ENCODE assay signal across 1 cellular context in the genomic region with DNA sequence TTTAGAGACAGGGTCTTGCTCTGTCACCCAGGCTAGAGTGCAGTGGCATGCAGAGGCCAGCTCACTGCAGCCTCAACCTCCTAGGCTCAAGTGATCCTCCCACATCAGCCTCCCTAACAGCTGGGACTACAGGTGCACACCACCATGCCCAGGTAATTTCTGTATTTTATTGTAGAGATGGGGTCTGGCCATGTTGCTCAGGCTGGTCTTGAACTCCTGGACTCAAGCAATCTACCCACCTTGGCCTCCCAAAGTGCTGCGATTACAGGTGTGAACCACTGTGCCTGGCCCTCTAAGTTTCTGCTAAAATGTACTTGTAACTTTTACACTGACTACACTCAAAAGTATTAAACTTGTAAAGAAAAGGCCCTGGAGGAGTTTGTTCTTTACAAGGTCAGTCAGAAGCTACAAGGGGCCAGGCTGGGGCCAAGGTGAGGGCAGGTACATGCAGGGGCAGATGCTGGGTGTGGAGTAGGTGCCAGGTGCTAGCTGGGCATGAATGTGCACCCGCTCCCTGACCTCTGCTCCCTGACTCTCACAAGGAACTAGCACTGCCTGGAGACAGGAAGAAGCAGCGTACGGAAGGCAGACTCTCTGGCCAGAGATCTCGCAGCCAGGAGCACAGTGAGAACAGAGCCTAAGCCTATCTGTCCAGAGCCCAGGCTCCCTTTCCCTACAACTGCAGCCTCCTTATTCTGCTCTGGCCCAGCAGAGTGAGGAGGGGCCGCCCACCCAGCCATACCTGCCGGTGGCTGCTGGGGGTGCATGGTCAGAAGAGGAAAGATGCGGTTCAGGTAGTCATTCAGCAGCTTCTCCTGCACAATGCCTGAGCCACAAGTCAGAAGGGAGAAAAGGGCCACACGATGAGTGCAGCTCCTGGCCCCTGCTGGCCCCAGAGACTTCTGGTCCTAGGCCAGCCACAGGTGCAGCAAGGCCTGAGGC.
TF ChIP-seq lines count a peak whose summit lies in the region.

No MANE protein-coding gene starts in this region.

TF ChIP-seq in K562, 482 proteins besides CTCF, POLR2A, EP300 and RAD21:
- TF ChIP-seq POLR2G (IDR thresholded peaks at IDR 0.05; ENCODE audit: low read depth, low read length) (0 out of 2 replicates have a peak, but pooled peaks have one; percentile 1), RBFOX2 (IDR thresholded peaks at IDR 0.05; ENCODE audit: low read depth, low read length) (peak; percentile 49)
- TF ChIP-seq, protein P1, sequence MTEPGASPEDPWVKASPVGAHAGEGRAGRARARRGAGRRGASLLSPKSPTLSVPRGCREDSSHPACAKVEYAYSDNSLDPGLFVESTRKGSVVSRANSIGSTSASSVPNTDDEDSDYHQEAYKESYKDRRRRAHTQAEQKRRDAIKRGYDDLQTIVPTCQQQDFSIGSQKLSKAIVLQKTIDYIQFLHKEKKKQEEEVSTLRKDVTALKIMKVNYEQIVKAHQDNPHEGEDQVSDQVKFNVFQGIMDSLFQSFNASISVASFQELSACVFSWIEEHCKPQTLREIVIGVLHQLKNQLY (CRISPR knock-in tag; conservative IDR thresholded peaks at IDR 0.05), result peak in 1 of 2 experiments; percentile 75; a peak in 1 of 4 replicates
